8 cellular contexts compared by ENCODE assay signal in genomic region chr18:3012920-3013810, GRCh38. TPM values are rescaled to one million over a fixed set of nuclear protein-coding genes. Genes with fewer than 3 reads are reported as not detected.
A peak's percentile ranks its signal among the peaks of the same experiment; 100 is the strongest.
DNase-seq lines count a peak whose midpoint lies in the region; TF ChIP-seq lines count a peak whose summit lies in the region.

Gene LPIN2, minus strand, starts transcription at chr18:3013144. Its CDS starts 52,304 bp downstream, at chr18:2960840.

- H3K4me3 Mint-ChIP-seq in HFFc6: peak within 1 kb of the TSS; percentile 93

- H3K36me3 ChIP-seq in neuron (ENCODE audit: insufficient read depth, low read length): peaks cover 14% of the 10 kb centered on the region

- peaks cover 59% of the 10 kb centered on the region for H3K4me1 Mint-ChIP-seq in HFFc6 (ENCODE audit: low read depth)

- H3K4me1 ChIP-seq in neuron (ENCODE audit: insufficient read depth, low read length): peaks cover 14% of the 10 kb centered on the region

- peak within 1 kb of the TSS; percentile 90 for H3K4me3 ChIP-seq in neuron (ENCODE audit: low read length)

- peak; percentile 81 for DNase-seq in GM04503 (ENCODE audit: low read depth)
- DNase-seq in HFFc6: peak; percentile 92
- DNase-seq in NAMALWA (ENCODE audit: low spot score): peak; percentile 98
- DNase-seq in SK-MEL-5 (ENCODE audit: low read depth, low spot score): peak; percentile 91
- DNase-seq in activated naive CD4-positive, alpha-beta T cell treated with Interleukin-2 at 50 U/mL for 16 hours: peak; percentile 97
- peak; percentile 90 for DNase-seq in foreskin melanocyte
- DNase-seq in stromal cell of bone marrow (ENCODE audit: low read depth): peak; percentile 95

- no peaks in the 10 kb centered on the region for H3K27me3 ChIP-seq in neuron (ENCODE audit: insufficient read depth, low read length)

- no peak for TF ChIP-seq CTCF in HFFc6 (IDR thresholded peaks at IDR 0.05)

- peaks cover 27% of the 10 kb centered on the region for H3K36me3 Mint-ChIP-seq in HFFc6 (ENCODE audit: low read depth)

- peak within 1 kb of the TSS; percentile 99 for H2AFZ ChIP-seq in neuron (ENCODE audit: low read depth, low read length)

- peaks cover 5% of the 10 kb centered on the region for H3K9me3 ChIP-seq in neuron (ENCODE audit: low read length)

- H3K9me3 Mint-ChIP-seq in HFFc6: no peaks in the 10 kb centered on the region

- H3K27me3 Mint-ChIP-seq in HFFc6 (ENCODE audit: insufficient read depth): no peaks in the 10 kb centered on the region

- H3K27ac Mint-ChIP-seq in HFFc6: peak within 1 kb of the TSS; percentile 93

- in situ Hi-C loops in SK-MEL-5 (cut with HindIII; ENCODE audit: low pct_unique_long_range_greater_than_20kb, low sequenced_read_pairs): no loop called here

RNA-seq across cellular contexts. Expression of gene LPIN2, which starts in this region (rescaled TPM):
- 10 to 100 TPM; 24.6 to 27.7 (median 26.3) TPM for total RNA-seq in HFFc6 (2021; fragmentation: NEBNext Ultra II Directional; extraction: Animal tissue kit (Norgen Biotek cat#: 25700))
- 11.7 and 12.9 TPM in 2 replicates for total RNA-seq in SK-MEL-5 (2014; rRNA removed; shearing (Covaris generic))
- 9.3 and 14.7 TPM in 2 replicates for polyA plus RNA-seq in SK-MEL-5 (2015; cell fraction: cytosol; rRNA removed)
- 13.5 and 17.4 TPM in 2 replicates for polyA plus RNA-seq in SK-MEL-5 (2015; cell fraction: nucleus; rRNA removed)

Comparison
In these comparisons a context has a peak if more than half of its experiments do, and no peak if none do; other contexts are left out.
1. Peak in every context shown above with its lines: DNase-seq and H3K4me3 ChIP-seq.